Comparison of ENCODE assay signal across 22 cellular contexts in genomic region chr2:223828314-223828713, GRCh38. TPM values are rescaled to one million over a fixed set of nuclear protein-coding genes. Genes with fewer than 3 reads are reported as not detected.
DNase-seq lines count a peak whose midpoint lies in the region; ATAC-seq, FAIRE-seq and TF ChIP-seq lines count a peak whose summit lies in the region.
"Had no signal": no experiment of that assay in that cellular context is flagged by ENCODE, and none has a peak within 500 bp of the region (broad histone marks: within the 10 kb centered on the region; RNA-seq: fewer than 3 reads in every experiment).

No MANE protein-coding gene starts in this region.

- in situ Hi-C loops in HepG2 (cut with HindIII; ENCODE audit: extremely low pct_ligation_motif_present, low pct_unique_long_range_greater_than_20kb): no loop called here

- no peak for FAIRE-seq in HepG2 (lab: Jason Lieb, UNC)
- FAIRE-seq: A549, G401.6, GM12891, GM19239, H54, HTR-8/SVneo had no signal

- H3K4me3 Mint-ChIP-seq in endodermal cell: no peak overlapping the region
- no peak overlapping the region for H3K4me3 Mint-ChIP-seq in progenitor cell of endocrine pancreas (ENCODE audit: low read depth)
- H3K4me3 Mint-ChIP-seq: CD8-positive, alpha-beta T cell had no signal

- TF ChIP-seq CTCF in HepG2 (CRISPR knock-in tag; IDR thresholded peaks at IDR 0.05) (no peak), right lobe of liver (IDR thresholded peaks at IDR 0.05) (no peak), OCI-LY3 (IDR thresholded peaks at IDR 0.05; ENCODE audit: low read depth, low read length) (peak; percentile 8; the same call in 1 of the 2 replicates), endodermal cell (conservative IDR thresholded peaks at IDR 0.05) (peak; percentile 32), progenitor cell of endocrine pancreas (IDR thresholded peaks at IDR 0.05; ENCODE audit: unreplicated experiment) (no peak), spleen (IDR thresholded peaks at IDR 0.05 in 8 of 11, conservative IDR thresholded peaks at IDR 0.05 in 3 of 11) (no peak)

- CTCF ChIA-PET in HepG2 (lab: Yijun Ruan, JAX; ENCODE audit: low intra/inter-chr PET ratio, low total read pairs): no interaction called here

- TF ChIP-seq EP300 in HepG2 (IDR thresholded peaks at IDR 0.05; ENCODE audit: low read depth in 2 of 2, low read length in 2 of 2) (no peak), HepG2 (CRISPR knock-in tag; IDR thresholded peaks at IDR 0.05; ENCODE audit: borderline replicate concordance) (no peak)

- no peaks in the 10 kb centered on the region for H3K27me3 Mint-ChIP-seq in endodermal cell (ENCODE audit: insufficient read depth)
- no peaks in the 10 kb centered on the region for H3K27me3 Mint-ChIP-seq in progenitor cell of endocrine pancreas
- H3K27me3 Mint-ChIP-seq: IgD-negative memory B cell had no signal

- no peak overlapping the region for H3K4me3 ChIP-seq in HepG2 (replicated peaks in 1 of 3; ENCODE audit: insufficient read depth in 1 of 3, low read depth in 2 of 3, low read length in 3 of 3)
- H3K4me3 ChIP-seq in right lobe of liver: no peak overlapping the region
- H3K4me3 ChIP-seq in OCI-LY3 (ENCODE audit: low read length): no peak overlapping the region
- no peak overlapping the region for H3K4me3 ChIP-seq in endodermal cell (ENCODE audit: low read length)
- no peak overlapping the region for H3K4me3 ChIP-seq in spleen
- H3K4me3 ChIP-seq: A549; BLaER1 treated with 17β-estradiol and CSF1 and Interleukin-3, amounts not matched to agents 10 nM and 100 nM; GM23248 had no signal

- H3K27ac Mint-ChIP-seq in endodermal cell: no peak overlapping the region
- peak overlapping the region; percentile 29 for H3K27ac Mint-ChIP-seq in progenitor cell of endocrine pancreas
- H3K27ac Mint-ChIP-seq: CD8-positive, alpha-beta T cell; IgD-negative memory B cell had no signal

- H2AFZ ChIP-seq in HepG2 (ENCODE audit: low read length): no peak overlapping the region
- H2AFZ ChIP-seq in OCI-LY3 (ENCODE audit: low read depth, low read length): no peak overlapping the region
- H2AFZ ChIP-seq: GM23248 had no signal

- TF ChIP-seq RAD21 in HepG2 (CRISPR knock-in tag; IDR thresholded peaks at IDR 0.05): no peak

- no peak overlapping the region for H3K27ac ChIP-seq in HepG2 (ENCODE audit: extremely low read length, insufficient read depth, low read length)
- no peak overlapping the region for H3K27ac ChIP-seq in right lobe of liver
- H3K27ac ChIP-seq in OCI-LY3 (ENCODE audit: low read length): no peak overlapping the region
- H3K27ac ChIP-seq in endodermal cell (ENCODE audit: low read depth, low read length): no peak overlapping the region
- H3K27ac ChIP-seq in spleen: no peak overlapping the region
- H3K27ac ChIP-seq: 22Rv1; A549; BLaER1 treated with 17β-estradiol and CSF1 and Interleukin-3, amounts not matched to agents 10 nM and 100 nM; GM23248 had no signal

- peaks cover 3% of the 10 kb centered on the region for H3K79me2 ChIP-seq in HepG2 (ENCODE audit: insufficient read depth, low read length)
- peaks cover 53% of the 10 kb centered on the region for H3K79me2 ChIP-seq in OCI-LY3 (ENCODE audit: low read length)

- H3K9me3 Mint-ChIP-seq in endodermal cell (no peaks in the 10 kb centered on the region), progenitor cell of endocrine pancreas (ENCODE audit: low read depth) (peaks cover 3% of the 10 kb centered on the region)
- H3K9me3 Mint-ChIP-seq: CD8-positive, alpha-beta T cell; IgD-negative memory B cell had no signal

- no peaks in the 10 kb centered on the region for H3K9me3 ChIP-seq in HepG2 (ENCODE audit: low read length)
- H3K9me3 ChIP-seq in right lobe of liver: no peaks in the 10 kb centered on the region
- no peaks in the 10 kb centered on the region for H3K9me3 ChIP-seq in OCI-LY3 (ENCODE audit: insufficient read depth, low read length)
- no peaks in the 10 kb centered on the region for H3K9me3 ChIP-seq in endodermal cell (ENCODE audit: control insufficient read depth, low read length)
- no peaks in the 10 kb centered on the region for H3K9me3 ChIP-seq in spleen
- H3K9me3 ChIP-seq: A549 had no signal

- H3K9ac ChIP-seq in HepG2 (ENCODE audit: insufficient read depth, low read depth, low read length) (no peak overlapping the region), OCI-LY3 (ENCODE audit: low read length) (no peak overlapping the region), endodermal cell (ENCODE audit: extremely low read depth, low read length, poor library complexity, severe bottlenecking) (no peak overlapping the region)
- H3K9ac ChIP-seq: BLaER1 treated with 17β-estradiol and CSF1 and Interleukin-3, amounts not matched to agents 10 nM and 100 nM; GM23248 had no signal

- H3K4me1 Mint-ChIP-seq in endodermal cell: peaks cover 10% of the 10 kb centered on the region
- no peaks in the 10 kb centered on the region for H3K4me1 Mint-ChIP-seq in progenitor cell of endocrine pancreas (ENCODE audit: low read depth)

- WGBS in HepG2 (ENCODE audit: low lambda C conversion rate): 93% methylated on average over 6 of the region's 6 CpGs
- WGBS in right lobe of liver (ENCODE audit: insufficient coverage, low coverage, low lambda C conversion rate, missing lambda C conversion rate): 100% methylated on average over 2 of the region's 6 CpGs
- WGBS in endodermal cell (ENCODE audit: insufficient coverage in 1 of 2, insufficient read length in 1 of 2), 2 experiments: 86 to 91% methylated on average over 2 to 6 of the region's 6 CpGs
- WGBS in spleen, 5 donors: 96 to 99% (median 97%) methylated on average over 6 of the region's 6 CpGs

- POLR2A ChIA-PET in HepG2 (lab: Yijun Ruan, JAX): no interaction called here

- TF ChIP-seq POLR2A in HepG2 (IDR thresholded peaks at IDR 0.05; ENCODE audit: insufficient read depth in 1 of 2, low read depth in 2 of 2, low read length in 2 of 2) (no peak), right lobe of liver (IDR thresholded peaks at IDR 0.05) (no peak), spleen (IDR thresholded peaks at IDR 0.05) (no peak)

- H3K36me3 Mint-ChIP-seq in endodermal cell (ENCODE audit: low read depth) (no peaks in the 10 kb centered on the region), progenitor cell of endocrine pancreas (ENCODE audit: insufficient read depth) (peaks cover 9% of the 10 kb centered on the region)
- H3K36me3 Mint-ChIP-seq: CD8-positive, alpha-beta T cell had no signal

- H3K36me3 ChIP-seq in HepG2 (replicated peaks in 1 of 2; ENCODE audit: control insufficient read depth in 1 of 2, insufficient read depth in 2 of 2, low read length in 2 of 2) (no peaks in the 10 kb centered on the region), right lobe of liver (no peaks in the 10 kb centered on the region), OCI-LY3 (replicated peaks; ENCODE audit: low read depth, low read length) (peaks cover 3% of the 10 kb centered on the region), endodermal cell (ENCODE audit: control insufficient read depth, insufficient read depth, low read length) (no peaks in the 10 kb centered on the region), spleen (peaks cover 0 to 6% (median 0%) of the 10 kb centered on the region in 6 donors)

- H3K27me3 ChIP-seq in HepG2 (ENCODE audit: control insufficient read depth in 1 of 2, insufficient read depth in 2 of 2, low read length in 2 of 2): no peaks in the 10 kb centered on the region
- no peaks in the 10 kb centered on the region for H3K27me3 ChIP-seq in right lobe of liver
- H3K27me3 ChIP-seq in OCI-LY3 (ENCODE audit: low read depth, low read length): no peaks in the 10 kb centered on the region
- H3K27me3 ChIP-seq in endodermal cell (ENCODE audit: control insufficient read depth, insufficient read depth, low read length, poor library complexity, severe bottlenecking): no peaks in the 10 kb centered on the region
- H3K27me3 ChIP-seq in spleen (replicated peaks in 1 of 7): no peaks in the 10 kb centered on the region
- H3K27me3 ChIP-seq: BLaER1 treated with 17β-estradiol and CSF1 and Interleukin-3, amounts not matched to agents 10 nM and 100 nM had no signal

- H3K4me1 ChIP-seq in HepG2 (ENCODE audit: insufficient read depth, low read length) (peaks cover 13% of the 10 kb centered on the region), right lobe of liver (no peaks in the 10 kb centered on the region), OCI-LY3 (ENCODE audit: low read length) (peaks cover 18% of the 10 kb centered on the region), endodermal cell (ENCODE audit: control insufficient read depth, insufficient read depth, low read length) (no peaks in the 10 kb centered on the region), spleen (peaks cover 0 to 10% (median 0%) of the 10 kb centered on the region in 6 donors)

- intact Hi-C loops in HepG2 (cut with micrococcal nuclease; ENCODE audit: unreplicated experiment): no loop called here
- intact Hi-C loops in right lobe of liver (cut with DNase I): no loop called here
- intact Hi-C loops in spleen (cut with DNase I; ENCODE audit: low total_unique reads): no loop called here

- no peak for DNase-seq in HepG2 (ENCODE audit: low spot score)
- no peak for DNase-seq in right lobe of liver
- DNase-seq in endodermal cell: no peak
- no peak for DNase-seq in progenitor cell of endocrine pancreas (ENCODE audit: low spot score, unreplicated experiment)
- no peak for DNase-seq in Ammon's horn (ENCODE audit: low spot score)
- DNase-seq in spleen: no peak
- DNase-seq: AML-193; CD8-positive, alpha-beta T cell; DMS 273 treated with DMSO at 0.1 percent for 48 hours; GM23248; KBM-7 had no signal

- H3K4me2 ChIP-seq in HepG2 (ENCODE audit: low read depth, low read length) (no peak overlapping the region), OCI-LY3 (ENCODE audit: low read length) (no peak overlapping the region)
- H3K4me2 ChIP-seq: A549; BLaER1 treated with 17β-estradiol and CSF1 and Interleukin-3, amounts not matched to agents 10 nM and 100 nM had no signal

- BruUV-seq in HepG2 (replicated peaks; lab: Mats Ljungman, UMichigan): no TSS peak

- no peaks in the 10 kb centered on the region for H4K20me1 ChIP-seq in HepG2 (ENCODE audit: insufficient read depth, low read length)
- peaks cover 20% of the 10 kb centered on the region for H4K20me1 ChIP-seq in OCI-LY3 (ENCODE audit: insufficient read depth, low read length)

- ATAC-seq in HepG2: no peak; the same call in 2 of the 3 replicates
- no peak for ATAC-seq in right lobe of liver
- ATAC-seq in HG03354 (IDR thresholded peaks at IDR 0.05; ENCODE audit: poor library complexity, severe bottlenecking, unreplicated experiment): no peak
- ATAC-seq: CD8-positive, alpha-beta T cell had no signal

RNA-seq across cellular contexts. Expression of gene AP1S3, which starts 9.1 kb away (rescaled TPM):
- 16.3 and 26.3 TPM in 2 replicates for total RNA-seq in HepG2 (2016; rRNA removed; fragmentation: Illumina TruSeq; extraction: Trizol)
- total RNA-seq in HepG2 (2016; cell fraction: cytosol; rRNA removed; fragmentation: Illumina TruSeq; extraction: Trizol; ENCODE audit: low read depth): 6.3 and 6.8 TPM in 2 replicates
- 16.9 and 26.4 TPM in 2 replicates for total RNA-seq in HepG2 (2016; cell fraction: insoluble cytoplasmic fraction; rRNA removed; fragmentation: Illumina TruSeq; extraction: Trizol)
- total RNA-seq in HepG2 (2016; cell fraction: membrane; rRNA removed; fragmentation: Illumina TruSeq; extraction: Trizol): 10.6 and 12.4 TPM in 2 replicates
- total RNA-seq in HepG2 (2016; cell fraction: nucleus; rRNA removed; fragmentation: Illumina TruSeq; extraction: Trizol): 10.5 and 13.1 TPM in 2 replicates
- 2.9 and 3.0 TPM in 2 replicates for polyA plus RNA-seq in HepG2 (2011; rRNA removed)
- polyA plus RNA-seq in HepG2 (2011; cell fraction: cytosol; rRNA removed): 2.0 and 2.4 TPM in 2 replicates
- 1.2 TPM in 2 replicates for polyA plus RNA-seq in HepG2 (2011; cell fraction: nucleus; rRNA removed)
- polyA plus RNA-seq in HepG2 (2012): 2.1 and 3.0 TPM in 2 replicates
- polyA plus RNA-seq in HepG2 (2016; cell fraction: cytosol; fragmentation: Illumina TruSeq; extraction: Trizol; ENCODE audit: low read depth): 1.8 and 2.4 TPM in 2 replicates
- 17.8 and 18.6 TPM in 2 replicates for polyA plus RNA-seq in HepG2 (2016; cell fraction: insoluble cytoplasmic fraction; fragmentation: Illumina TruSeq; extraction: Trizol; ENCODE audit: low read depth)
- polyA plus RNA-seq in HepG2 (2016; cell fraction: membrane; fragmentation: Illumina TruSeq; extraction: Trizol; ENCODE audit: low read depth): 4.3 and 5.4 TPM in 2 replicates
- 8.0 and 11.0 TPM in 2 replicates for polyA plus RNA-seq in HepG2 (2016; cell fraction: nucleus; fragmentation: Illumina TruSeq; extraction: Trizol; ENCODE audit: insufficient read depth, low read depth)
- polyA minus RNA-seq in HepG2 (2011; rRNA and poly(A)+ RNA removed; ENCODE audit: low replicate concordance): 3.3 and 6.3 TPM in 2 replicates
- polyA minus RNA-seq in HepG2 (2011; cell fraction: cytosol; rRNA and poly(A)+ RNA removed): 3.7 and 4.2 TPM in 2 replicates
- 3.2 and 8.6 TPM in 2 replicates for polyA minus RNA-seq in HepG2 (2011; cell fraction: nucleus; rRNA and poly(A)+ RNA removed)
- total RNA-seq in right lobe of liver: 10 to 100 TPM in 1 of 6 experiments, 1 to 10 TPM in 5; 1.3 to 12.7 (median 3.2) TPM
- total RNA-seq in endodermal cell: 1 to 10 TPM; 5.6 to 6.9 TPM
- 3.0 TPM for polyA plus RNA-seq in endodermal cell (2013, experiment 1 of 2)
- 2.7 TPM for polyA plus RNA-seq in endodermal cell (2013, experiment 2 of 2)
- total RNA-seq in progenitor cell of endocrine pancreas: 11.5 and 12.7 TPM in 2 replicates
- 10 to 100 TPM in 5 of 7 donors, 1 to 10 TPM in 2; 6.3 to 16.0 (median 12.7) TPM for total RNA-seq in spleen
- 1 to 10 TPM; 2.4 to 6.7 (median 3.2) TPM for polyA plus RNA-seq in spleen

Comparison
In these comparisons a context has a peak if more than half of its experiments do, and no peak if none do; other contexts are left out.
1. CTCF ChIP-seq: peak in OCI-LY3 (single experiment) and endodermal cell (single experiment); none in HepG2 (single experiment), right lobe of liver (0 of 4), progenitor cell of endocrine pancreas (single experiment) and spleen (0 of 11).